In genomic region chr4:99157478-99157935, GRCh38 we compare ENCODE assay signal across 20 cellular contexts. TPM values are rescaled to one million over a fixed set of nuclear protein-coding genes. Genes with fewer than 3 reads are reported as not detected.
"Had no signal": no experiment of that assay in that cellular context is flagged by ENCODE, and none has a peak within 500 bp of the region (broad histone marks: within the 10 kb centered on the region; RNA-seq: fewer than 3 reads in every experiment).

No MANE protein-coding gene starts in this region.

- H3K4me1 Mint-ChIP-seq: naive B cell, neural progenitor cell had no signal

- H3K27ac Mint-ChIP-seq: activated T-cell treated with anti-CD3 and anti-CD28 coated beads, Interleukin-2, amount 50 U/mL, for 72 hours; naive B cell; neural progenitor cell had no signal

- DNase-seq: activated CD4-positive, alpha-beta T cell treated with anti-CD3 and anti-CD28 coated beads, Interleukin-2, amount 50 U/mL, for 4 hours; activated effector memory CD4-positive, alpha-beta T cell treated with anti-CD3 and anti-CD28 coated beads, Interleukin-2, amount 50 U/mL, for 16 hours; activated naive CD4-positive, alpha-beta T cell treated with anti-CD3 and anti-CD28 coated beads, Interleukin-2, amount 50 U/mL, for 16 hours; activated T-cell treated with anti-CD3 and anti-CD28 coated beads, Interleukin-2, amount 50 U/mL, for 72 hours; glutamatergic neuron; hypothalamus; left lung; naive B cell; stimulated activated naive CD4-positive, alpha-beta T cell; substantia nigra; T-helper 2 cell; uterus had no signal

- H3K4me3 Mint-ChIP-seq: activated T-cell treated with anti-CD3 and anti-CD28 coated beads, Interleukin-2, amount 50 U/mL, for 72 hours; naive B cell; neural progenitor cell had no signal

- H3K9me3 Mint-ChIP-seq: activated T-cell treated with anti-CD3 and anti-CD28 coated beads, Interleukin-2, amount 50 U/mL, for 72 hours had no signal

- H3K36me3 Mint-ChIP-seq: naive B cell, neural progenitor cell had no signal

- ATAC-seq: activated T-cell treated with anti-CD3 and anti-CD28 coated beads, Interleukin-2, amount 50 U/mL, for 72 hours; left lung; sciatic nerve had no signal

RNA-seq across cellular contexts. Expression of gene ADH4, which starts 13.4 kb away (rescaled TPM):
- total RNA-seq: activated CD8-positive, alpha-beta memory T cell treated with anti-CD3 and anti-CD28 coated beads for 36 hours; activated T-cell treated with anti-CD3 and anti-CD28 coated beads, Interleukin-2, amount 50 U/mL, for 72 hours; epithelial cell of proximal tubule; fibroblast of lung; left lung; mononuclear cell; osteocyte; pulmonary artery endothelial cell had no signal
